18 cellular contexts compared by ENCODE assay signal in genomic region chr4:3865986-3866812, GRCh38.
DNase-seq lines count a peak whose midpoint lies in the region; ATAC-seq and TF ChIP-seq lines count a peak whose summit lies in the region.
"Had no signal": no experiment of that assay in that cellular context is flagged by ENCODE, and none has a peak within 500 bp of the region (broad histone marks: within the 10 kb centered on the region; RNA-seq: fewer than 3 reads in every experiment).

No MANE protein-coding gene starts in this region.

- TF ChIP-seq CTCF in SK-N-SH (IDR thresholded peaks at IDR 0.05) (no peak), glutamatergic neuron (IDR thresholded peaks at IDR 0.05; ENCODE audit: partially characterized antibody, unreplicated experiment) (no peak), sigmoid colon (IDR thresholded peaks at IDR 0.05) (no peak)

- no peaks in the 10 kb centered on the region for H3F3A ChIP-seq in SK-N-SH (replicated peaks; ENCODE audit: insufficient read depth)

- H3K27ac ChIP-seq in SK-N-SH (ENCODE audit: low read depth in 2 of 2, low read length in 1 of 2) = no peak overlapping the region
- H3K27ac ChIP-seq in sigmoid colon = no peak overlapping the region
- H3K27ac ChIP-seq: 22Rv1; BLaER1 treated with 17β-estradiol and CSF1 and Interleukin-3, amounts not matched to agents 10 nM and 100 nM; HL-60; SJCRH30 had no signal

- H3K4me2 ChIP-seq in SK-N-SH = no peak overlapping the region

- 50% methylated on average over 19 of the region's 24 CpGs for WGBS in SK-N-SH (ENCODE audit: low lambda C conversion rate)
- WGBS in sigmoid colon, 2 donors = 80 to 88% methylated on average over 24 of the region's 24 CpGs

- TF ChIP-seq RAD21 in SK-N-SH (IDR thresholded peaks at IDR 0.05; ENCODE audit: low read length) = no peak

- H3K27me3 ChIP-seq in SK-N-SH (ENCODE audit: insufficient read depth) (no peaks in the 10 kb centered on the region), sigmoid colon (peaks cover 7 to 61% (median 59%) of the 10 kb centered on the region in 3 donors)
- H3K27me3 ChIP-seq: SJCRH30 had no signal

- CTCF ChIA-PET in SK-N-SH (lab: Yijun Ruan, JAX) (interaction anchor here (1.0 to 2.6 kb wide), 4 partner anchors 14 to 100 kb away, joined by 3 to 12 read pairs (median 6); partner anchors contain the start of gene ADRA2C), HEK293T (lab: Yijun Ruan, JAX) (no interaction called here)

- TF ChIP-seq POLR2A in sigmoid colon (IDR thresholded peaks at IDR 0.05) = no peak

- no peaks in the 10 kb centered on the region for H3K79me2 ChIP-seq in SK-N-SH (ENCODE audit: insufficient read depth)

- POLR2A ChIA-PET in SK-N-SH (lab: Yijun Ruan, JAX) (no interaction called here), HEK293T (lab: Yijun Ruan, JAX) (no interaction called here)

- H3K9me3 ChIP-seq in SK-N-SH (no peaks in the 10 kb centered on the region), sigmoid colon (no peaks in the 10 kb centered on the region)
- H3K9me3 ChIP-seq: HAP-1, SJCRH30 had no signal

- H3K4me3 ChIP-seq in SK-N-SH (ENCODE audit: low read depth in 2 of 2, low read length in 1 of 2) (no peak overlapping the region), sigmoid colon (no peak overlapping the region)
- H3K4me3 ChIP-seq: BLaER1 treated with 17β-estradiol and CSF1 and Interleukin-3, amounts not matched to agents 10 nM and 100 nM; HAP-1; SJCRH30 had no signal

- ATAC-seq in SK-N-SH treated with all-trans-retinoic acid at 6 μM for 48 hours (no peak), GM19328 (IDR thresholded peaks at IDR 0.05; ENCODE audit: unreplicated experiment) (no peak), GM19023 (IDR thresholded peaks at IDR 0.05; ENCODE audit: unreplicated experiment) (no peak)

- H3K36me3 ChIP-seq in SK-N-SH (replicated peaks in 1 of 2; ENCODE audit: control insufficient read depth in 1 of 2, insufficient read depth in 2 of 2, low read length in 1 of 2) (no peaks in the 10 kb centered on the region), sigmoid colon (no peaks in the 10 kb centered on the region)
- H3K36me3 ChIP-seq: BLaER1 treated with 17β-estradiol and CSF1 and Interleukin-3, amounts not matched to agents 10 nM and 100 nM; HAP-1; SJCRH30 had no signal

- no peaks in the 10 kb centered on the region for H3K36me3 Mint-ChIP-seq in glutamatergic neuron (ENCODE audit: unreplicated experiment)

- H3K9ac ChIP-seq in SK-N-SH = no peak overlapping the region
- H3K9ac ChIP-seq: BLaER1 treated with 17β-estradiol and CSF1 and Interleukin-3, amounts not matched to agents 10 nM and 100 nM had no signal

- no peak overlapping the region for H2AFZ ChIP-seq in SK-N-SH (ENCODE audit: low read depth)

- TF ChIP-seq EP300 in SK-N-SH (IDR thresholded peaks at IDR 0.05; ENCODE audit: borderline replicate concordance in 1 of 2, low read depth in 1 of 2, low read length in 1 of 2) (no peak), sigmoid colon (IDR thresholded peaks at IDR 0.05) (no peak)

- DNase-seq in SK-N-SH (peak; percentile 27), HEK293T (ENCODE audit: extremely low spot score) (no peak), glutamatergic neuron (peak; percentile 10), sigmoid colon (peak; percentile 40), COR-L47 (lab: John Stamatoyannopoulos, UW) (no peak)
- DNase-seq: DMS153, EL, NCI-H1436, NCI-H2029 treated with DMSO at 0.1 percent for 48 hours, NCI-H510A had no signal

- H3K9me3 Mint-ChIP-seq in glutamatergic neuron (ENCODE audit: unreplicated experiment) = peaks cover 4% of the 10 kb centered on the region

- H3K9me2 ChIP-seq in SK-N-SH = no peaks in the 10 kb centered on the region

- peaks cover 9% of the 10 kb centered on the region for H3K27me3 Mint-ChIP-seq in glutamatergic neuron (ENCODE audit: unreplicated experiment)

- intact Hi-C loops in sigmoid colon (cut with DNase I) = no loop called here

- H3K27ac Mint-ChIP-seq in glutamatergic neuron (ENCODE audit: unreplicated experiment) = no peak overlapping the region

- no peaks in the 10 kb centered on the region for H4K20me1 ChIP-seq in SK-N-SH (ENCODE audit: insufficient read depth)

- no peak overlapping the region for H3K4me3 Mint-ChIP-seq in glutamatergic neuron (ENCODE audit: unreplicated experiment)

- H3K4me1 ChIP-seq in SK-N-SH (ENCODE audit: control insufficient read depth in 1 of 2, insufficient read depth in 2 of 2, low read depth in 1 of 2, low read length in 1 of 2) = no peaks in the 10 kb centered on the region; a peak in 1 of 4 replicates
- H3K4me1 ChIP-seq in sigmoid colon = peaks cover 0 to under 1% (median 0%) of the 10 kb centered on the region in 4 donors
- H3K4me1 ChIP-seq: HAP-1, SJCRH30 had no signal

- peaks cover 5% of the 10 kb centered on the region for H3K4me1 Mint-ChIP-seq in glutamatergic neuron (ENCODE audit: low read depth, unreplicated experiment)

TF ChIP-seq in SK-N-SH, 30 proteins besides CTCF, POLR2A, EP300 and RAD21 (continues in another document):
- TF ChIP-seq GABPA (IDR thresholded peaks at IDR 0.05; ENCODE audit: low read depth) = no peak
- no peak for TF ChIP-seq NRF1 (IDR thresholded peaks at IDR 0.05; ENCODE audit: low read depth, low read length)
- TF ChIP-seq POLR2AphosphoS5 (IDR thresholded peaks at IDR 0.05; ENCODE audit: low read depth, low read length) = no peak
- TF ChIP-seq ZBTB33 (IDR thresholded peaks at IDR 0.05; ENCODE audit: borderline replicate concordance, low read depth) = no peak

TF ChIP-seq in SK-N-SH treated with all-trans-retinoic acid at 6 μM for 48 hours, 23 proteins besides CTCF, POLR2A, EP300 and RAD21:
- TF ChIP-seq ZNF8 (CRISPR knock-in tag; IDR thresholded peaks at IDR 0.05) = no peak
TF ChIP-seq in SK-N-SH treated with all-trans-retinoic acid at 6 μM for 48 hours: peak in this region for 0.

TF ChIP-seq in HEK293T, 16 proteins besides CTCF, POLR2A, EP300 and RAD21:
- TF ChIP-seq, protein P1, sequence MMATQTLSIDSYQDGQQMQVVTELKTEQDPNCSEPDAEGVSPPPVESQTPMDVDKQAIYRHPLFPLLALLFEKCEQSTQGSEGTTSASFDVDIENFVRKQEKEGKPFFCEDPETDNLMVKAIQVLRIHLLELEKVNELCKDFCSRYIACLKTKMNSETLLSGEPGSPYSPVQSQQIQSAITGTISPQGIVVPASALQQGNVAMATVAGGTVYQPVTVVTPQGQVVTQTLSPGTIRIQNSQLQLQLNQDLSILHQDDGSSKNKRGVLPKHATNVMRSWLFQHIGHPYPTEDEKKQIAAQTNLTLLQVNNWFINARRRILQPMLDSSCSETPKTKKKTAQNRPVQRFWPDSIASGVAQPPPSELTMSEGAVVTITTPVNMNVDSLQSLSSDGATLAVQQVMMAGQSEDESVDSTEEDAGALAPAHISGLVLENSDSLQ (IDR thresholded peaks at IDR 0.05) = no peak
- TF ChIP-seq TARDBP (IDR thresholded peaks at IDR 0.05) = peak; percentile 26; the same call in 1 of the 2 replicates

Comparison
In these comparisons a context has a peak if more than half of its experiments do, and no peak if none do; other contexts are left out.
1. DNase-seq: peak in SK-N-SH (single experiment), glutamatergic neuron (single experiment) and sigmoid colon (single experiment); none in HEK293T (single experiment) and COR-L47 (single experiment).